1 cellular context compared by ENCODE assay signal in genomic region chr17:1782171-1782567, GRCh38.
TF ChIP-seq lines count a peak whose summit lies in the region.

No MANE protein-coding gene starts in this region.

TF ChIP-seq in SK-N-SH, 30 proteins besides CTCF, POLR2A, EP300 and RAD21:
- TF ChIP-seq NRF1 (IDR thresholded peaks at IDR 0.05; ENCODE audit: low read depth, low read length), result no peak
- TF ChIP-seq ELF1 (IDR thresholded peaks at IDR 0.05), result no peak
- no peak for TF ChIP-seq MEF2A (IDR thresholded peaks at IDR 0.05; ENCODE audit: borderline replicate concordance, low read depth)
- no peak for TF ChIP-seq TEAD4 (IDR thresholded peaks at IDR 0.05; ENCODE audit: borderline replicate concordance, insufficient read depth)
